Comparison of ENCODE assay signal across 1 cellular context in genomic region chr9:130549093-130549735, GRCh38.
TF ChIP-seq lines count a peak whose summit lies in the region.

No MANE protein-coding gene starts in this region.

TF ChIP-seq in HEK293, 187 proteins besides CTCF, POLR2A, EP300 and RAD21 (continued from another document):
- peak; percentile 30; the same call in 1 of the 2 replicates for TF ChIP-seq ZBTB11 (tag by site-specific recombination; conservative IDR thresholded peaks at IDR 0.05; ENCODE audit: low read depth)
- TF ChIP-seq KLF16 (tag by site-specific recombination; IDR thresholded peaks at IDR 0.05) = no peak
- TF ChIP-seq ZNF155 (tag by site-specific recombination; IDR thresholded peaks at IDR 0.05) = no peak
- TF ChIP-seq SP7 (tag by site-specific recombination; IDR thresholded peaks at IDR 0.05) = no peak
- TF ChIP-seq ZNF174 (tag by site-specific recombination; IDR thresholded peaks at IDR 0.05) = no peak
- no peak for TF ChIP-seq ZNF510 (tag by site-specific recombination; IDR thresholded peaks at IDR 0.05; ENCODE audit: insufficient replicate concordance)
